Comparison of ENCODE assay signal across 23 cellular contexts in the genomic region with DNA sequence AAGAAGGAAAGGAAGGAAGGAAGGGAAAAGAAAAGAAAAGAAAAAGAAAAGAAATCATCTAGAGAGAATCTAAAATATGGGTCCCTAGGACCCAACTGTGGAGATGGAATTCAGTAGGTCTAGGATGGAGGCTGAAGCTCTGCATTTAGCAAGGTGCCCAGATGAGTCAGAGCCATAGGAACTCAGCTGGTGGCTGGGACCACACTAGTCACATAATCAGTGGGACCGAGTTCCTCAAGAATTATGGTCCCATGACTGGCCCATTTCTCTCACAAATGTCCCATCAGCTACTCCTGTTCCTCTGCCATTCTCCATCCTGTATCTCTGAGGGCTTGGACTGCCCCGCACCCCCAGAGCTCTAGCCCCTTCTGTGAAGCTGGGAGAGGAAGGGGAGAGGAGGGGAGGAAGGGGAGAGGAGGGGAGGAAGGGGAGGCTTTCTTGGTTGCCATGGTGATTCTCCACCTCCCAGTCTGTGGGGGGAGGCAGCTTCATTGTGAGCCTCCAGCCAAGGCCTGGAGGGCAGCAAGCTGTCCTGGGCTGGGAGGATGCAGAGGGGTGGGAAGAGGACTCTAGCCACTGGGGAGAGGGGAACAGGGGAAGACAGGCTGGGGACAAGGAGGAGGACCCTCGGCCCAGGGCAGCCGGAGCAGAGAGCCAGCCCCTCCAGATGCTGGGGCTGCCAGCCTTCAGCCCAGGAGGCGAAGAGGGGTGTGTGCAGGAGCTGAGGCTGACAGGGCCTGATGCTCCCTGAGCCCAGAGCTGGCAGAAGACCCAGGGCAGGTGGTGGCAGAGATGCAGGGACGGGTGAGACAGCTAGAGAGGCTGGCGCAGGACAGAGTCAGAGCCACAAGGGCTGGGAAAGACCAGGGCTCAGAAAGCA. TPM values are rescaled to one million over a fixed set of nuclear protein-coding genes. Genes with fewer than 3 reads are reported as not detected.
A peak's percentile ranks its signal among the peaks of the same experiment; 100 is the strongest.
DNase-seq lines count a peak whose midpoint lies in the region; ATAC-seq and TF ChIP-seq lines count a peak whose summit lies in the region.
"Had no signal": no experiment of that assay in that cellular context is flagged by ENCODE, and none has a peak within 500 bp of the region (broad histone marks: within the 10 kb centered on the region; RNA-seq: fewer than 3 reads in every experiment).

No MANE protein-coding gene starts in this region.

- H3K27ac Mint-ChIP-seq in central memory CD8-positive, alpha-beta T cell (ENCODE audit: low read depth), result peak overlapping the region; percentile 77
- peak overlapping the region; percentile 75 to 88 (median 80) for H3K27ac Mint-ChIP-seq in nephron
- H3K27ac Mint-ChIP-seq: natural killer cell treated with Interleukin-12 subunit alpha and Interleukin-12 subunit beta and Interleukin-15 and Interleukin-18, amount 100 ng/mL, for 72 hours; T-helper 1 cell treated with Interleukin-12 subunit alpha and Interleukin-12 subunit beta and Interleukin-4 antibody, amounts not matched to agents 30 μg/mL and 1 μg/mL, for 36 hours had no signal

- TF ChIP-seq CTCF in DND-41 (IDR thresholded peaks at IDR 0.05; ENCODE audit: borderline replicate concordance, extremely low read depth, low read length, poor library complexity, severe bottlenecking) (no peak), nephron (IDR thresholded peaks at IDR 0.05; ENCODE audit: unreplicated experiment in 3 of 3) (no peak), tibial nerve (IDR thresholded peaks at IDR 0.05) (no peak), GM10266 (IDR thresholded peaks at IDR 0.05; ENCODE audit: control insufficient read depth, insufficient read depth, low read depth, missing control alignments) (no peak)

- no peak overlapping the region for H3K9ac ChIP-seq in DND-41 (ENCODE audit: low read depth, low read length)
- H3K9ac ChIP-seq: KMS-11 had no signal

- TF ChIP-seq EP300 in tibial nerve (IDR thresholded peaks at IDR 0.05), result no peak

- ATAC-seq in DND-41 (ENCODE audit: insufficient read depth, low read depth), result no peak
- no peak for ATAC-seq in central memory CD8-positive, alpha-beta T cell (replicated peaks; ENCODE audit: extremely low read depth, poor library complexity, severe bottlenecking)
- ATAC-seq: gastrocnemius medialis, left lobe of liver had no signal

- no peak overlapping the region for H2AFZ ChIP-seq in DND-41 (ENCODE audit: low read depth, low read length)

- no peaks in the 10 kb centered on the region for H3K79me2 ChIP-seq in DND-41 (ENCODE audit: insufficient read depth, low read length)

- DNase-seq in DND-41 (peak; percentile 5), M059J (ENCODE audit: low read depth) (peak; percentile 56), Ammon's horn (ENCODE audit: low spot score) (no peak), tibial nerve (ENCODE audit: low spot score in 2 of 2) (no peak), GM10266 (ENCODE audit: extremely low spot score) (no peak), RPMI8226 (no peak)
- no peak for DNase-seq in central memory CD8-positive, alpha-beta T cell (ENCODE audit: low spot score in 2 of 2)
- DNase-seq: activated CD4-positive, alpha-beta T cell treated with anti-CD3 and anti-CD28 coated beads, Interleukin-2, amount 50 U/mL, for 48 hours; activated effector memory CD4-positive, alpha-beta T cell treated with anti-CD3 and anti-CD28 coated beads, Interleukin-2, amount 50 U/mL, for 16 hours; CD4-positive, alpha-beta memory T cell; gastrocnemius medialis; midbrain; NCI-H2029; sigmoid colon; SJCRH30 had no signal

- H3K9me3 Mint-ChIP-seq in central memory CD8-positive, alpha-beta T cell, result no peaks in the 10 kb centered on the region
- H3K9me3 Mint-ChIP-seq in nephron, result no peaks in the 10 kb centered on the region
- H3K9me3 Mint-ChIP-seq: CD4-positive, alpha-beta memory T cell; natural killer cell treated with Interleukin-12 subunit alpha and Interleukin-12 subunit beta and Interleukin-15 and Interleukin-18, amount 100 ng/mL, for 72 hours; T-helper 1 cell treated with Interleukin-12 subunit alpha and Interleukin-12 subunit beta and Interleukin-4 antibody, amounts not matched to agents 30 μg/mL and 1 μg/mL, for 36 hours had no signal

- H3K4me3 Mint-ChIP-seq in central memory CD8-positive, alpha-beta T cell, result no peak overlapping the region
- no peak overlapping the region for H3K4me3 Mint-ChIP-seq in nephron
- H3K4me3 Mint-ChIP-seq: CD4-positive, alpha-beta memory T cell; natural killer cell treated with Interleukin-12 subunit alpha and Interleukin-12 subunit beta and Interleukin-15 and Interleukin-18, amount 100 ng/mL, for 72 hours; T-helper 1 cell treated with Interleukin-12 subunit alpha and Interleukin-12 subunit beta and Interleukin-4 antibody, amounts not matched to agents 30 μg/mL and 1 μg/mL, for 36 hours had no signal

- H3K36me3 Mint-ChIP-seq in central memory CD8-positive, alpha-beta T cell (ENCODE audit: insufficient read depth), result no peaks in the 10 kb centered on the region
- no peaks in the 10 kb centered on the region for H3K36me3 Mint-ChIP-seq in nephron (ENCODE audit: low read depth)
- H3K36me3 Mint-ChIP-seq: CD4-positive, alpha-beta memory T cell; natural killer cell treated with Interleukin-12 subunit alpha and Interleukin-12 subunit beta and Interleukin-15 and Interleukin-18, amount 100 ng/mL, for 72 hours had no signal

- H3K4me1 Mint-ChIP-seq in central memory CD8-positive, alpha-beta T cell, result no peaks in the 10 kb centered on the region
- H3K4me1 Mint-ChIP-seq in nephron, result peaks cover 8% of the 10 kb centered on the region
- H3K4me1 Mint-ChIP-seq: CD4-positive, alpha-beta memory T cell had no signal

- no peak overlapping the region for H3K27ac ChIP-seq in DND-41 (ENCODE audit: low read length)
- H3K27ac ChIP-seq in tibial nerve, result no peak overlapping the region
- H3K27ac ChIP-seq: cardiac muscle cell, esophagus muscularis mucosa, gastrocnemius medialis, KMS-11, sigmoid colon, SJCRH30, VCaP had no signal

- WGBS in tibial nerve, 2 donors, result 60 to 67% methylated on average over 7 of the region's 7 CpGs

- H3K4me3 ChIP-seq in DND-41 (ENCODE audit: low read depth in 1 of 2, low read length in 2 of 2) (no peak overlapping the region), tibial nerve (no peak overlapping the region)
- H3K4me3 ChIP-seq: cardiac muscle cell, esophagus muscularis mucosa, gastrocnemius medialis, sigmoid colon, SJCRH30 had no signal

- H3K4me2 ChIP-seq in DND-41 (ENCODE audit: insufficient read depth, low read length), result no peak overlapping the region
- H3K4me2 ChIP-seq: KMS-11 had no signal

- no peaks in the 10 kb centered on the region for H4K20me1 ChIP-seq in DND-41 (ENCODE audit: insufficient read depth, low read length)

- no peaks in the 10 kb centered on the region for H3K4me1 ChIP-seq in DND-41 (ENCODE audit: insufficient read depth, low read length)
- no peaks in the 10 kb centered on the region for H3K4me1 ChIP-seq in tibial nerve
- H3K4me1 ChIP-seq: esophagus muscularis mucosa, gastrocnemius medialis, sigmoid colon had no signal

- TF ChIP-seq POLR2A in tibial nerve (IDR thresholded peaks at IDR 0.05), result no peak

- H3K9me3 ChIP-seq in DND-41 (ENCODE audit: insufficient read depth, low read length, severe bottlenecking) (no peaks in the 10 kb centered on the region), tibial nerve (no peaks in the 10 kb centered on the region)
- H3K9me3 ChIP-seq: esophagus muscularis mucosa, gastrocnemius medialis, sigmoid colon, SJCRH30 had no signal

- H3K36me3 ChIP-seq in DND-41 (ENCODE audit: insufficient read depth, low read length) (no peaks in the 10 kb centered on the region), tibial nerve (no peaks in the 10 kb centered on the region)
- H3K36me3 ChIP-seq: cardiac muscle cell, esophagus muscularis mucosa, gastrocnemius medialis, sigmoid colon, SJCRH30 had no signal

- H3K27me3 ChIP-seq in DND-41 (ENCODE audit: insufficient read depth, low read length, poor library complexity), result peaks cover 13% of the 10 kb centered on the region
- peaks cover 0 to 19% of the 10 kb centered on the region in 2 donors for H3K27me3 ChIP-seq in tibial nerve
- H3K27me3 ChIP-seq: sigmoid colon had no signal

- H3K27me3 Mint-ChIP-seq in central memory CD8-positive, alpha-beta T cell, result peaks cover 39% of the 10 kb centered on the region
- peaks cover 12% of the 10 kb centered on the region for H3K27me3 Mint-ChIP-seq in nephron (ENCODE audit: low read depth)

RNA-seq across cellular contexts. Expression of a gene that starts 37.8 kb away (rescaled TPM):
- 0.81 and 3.5 TPM in 2 replicates for total RNA-seq in M059J (2014; rRNA removed; shearing (Covaris generic))
- total RNA-seq in tibial nerve, result not detected
- total RNA-seq: CD4-positive, alpha-beta memory T cell; esophagus muscularis mucosa; gastrocnemius medialis; left lobe of liver; sigmoid colon had no signal

RNA-seq across cellular contexts. Expression of a gene that starts 49.3 kb away (rescaled TPM):
- 28.6 and 43.5 TPM in 2 replicates for total RNA-seq in M059J (2014; rRNA removed; shearing (Covaris generic))
- 10 to 100 TPM; 26.5 to 36.2 (median 30.1) TPM for total RNA-seq in tibial nerve

Comparison
In these comparisons a context has a peak if more than half of its experiments do, and no peak if none do; other contexts are left out.
1. DNase-seq: peak in DND-41 (single experiment) and M059J (single experiment); none in central memory CD8-positive, alpha-beta T cell (0 of 2), Ammon's horn (single experiment), tibial nerve (0 of 2), GM10266 (single experiment) and RPMI8226 (single experiment).